35 cellular contexts compared by ENCODE assay signal in the genomic region with DNA sequence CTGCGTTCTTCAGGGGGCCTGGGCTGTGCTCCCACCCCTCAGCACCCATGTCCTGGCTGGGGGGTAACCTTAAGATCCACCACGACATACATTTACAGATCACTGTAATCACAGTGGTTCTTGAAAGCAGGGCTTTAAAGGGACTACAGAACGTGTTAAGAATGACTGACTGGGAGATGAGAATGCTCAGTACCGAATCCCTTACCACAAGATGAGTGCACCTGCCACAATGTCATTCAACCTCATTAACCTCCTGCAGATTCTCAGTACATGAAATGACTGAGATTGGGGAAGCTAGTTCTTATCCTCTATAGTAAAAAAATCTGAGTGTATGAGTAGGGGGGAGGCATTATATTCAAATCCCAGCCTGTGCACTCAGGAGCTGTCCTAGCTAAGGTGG. TPM values are rescaled to one million over a fixed set of nuclear protein-coding genes. Genes with fewer than 3 reads are reported as not detected.
"Had no signal": no experiment of that assay in that cellular context is flagged by ENCODE, and none has a peak within 500 bp of the region (broad histone marks: within the 10 kb centered on the region; RNA-seq: fewer than 3 reads in every experiment).

No MANE protein-coding gene starts in this region.

- H3K4me1 ChIP-seq: ascending aorta, body of pancreas, breast epithelium, Peyer's patch had no signal

- DNase-seq: activated CD4-positive, alpha-beta T cell treated with anti-CD3 and anti-CD28 coated beads for 1 hour; activated CD4-positive, alpha-beta T cell treated with anti-CD3 and anti-CD28 coated beads for 48 hours; activated CD4-positive, alpha-beta T cell treated with anti-CD3 and anti-CD28 coated beads, Interleukin-2, amount 50 U/mL, for 48 hours; activated CD4-positive, CD25-positive, alpha-beta regulatory T cell; activated CD8-positive, alpha-beta T cell treated with anti-CD3 and anti-CD28 coated beads, Interleukin-2, amount 10 ng/mL, durations not matched to agents 7 days and 5 days; activated gamma-delta T cell; activated naive CD4-positive, alpha-beta T cell treated with Interleukin-2 at 50 U/mL for 16 hours; activated naive CD8-positive, alpha-beta T cell treated with anti-CD3 and anti-CD28 coated beads, Interleukin-2, amount 10 ng/mL, durations not matched to agents 7 days and 5 days; activated T-cell treated with anti-CD3 and anti-CD28 coated beads, Interleukin-2, amount 50 U/mL, for 24 hours; amygdala; body of pancreas; MM.1S; MV-4-11; NCI-H1092; NCI-H1436 treated with DMSO at 0.1 percent for 48 hours; NCI-H1694 treated with DMSO at 0.1 percent for 48 hours; NCI-H2029; NCI-H226; NCI-H446 treated with DMSO at 0.1 percent for 48 hours; NCI-H524; NCI-H69; NK-92 treated with Interleukin-12 subunit alpha and Interleukin-12 subunit beta, amount 100 ng/mL, for 24 hours; PC-3; Peyer's patch; SIG-M5; T-cell; T-helper 17 cell; WERI-Rb-1 had no signal

- ATAC-seq: activated CD8-positive, alpha-beta T cell treated with anti-CD3 and anti-CD28 coated beads, Interleukin-2, amount 10 ng/mL, durations not matched to agents 7 days and 5 days; body of pancreas; PC-3; Right ventricle myocardium inferior; SK-N-SH treated with all-trans-retinoic acid at 6 μM for 48 hours; T-cell; T-helper 17 cell had no signal

- H3K36me3 ChIP-seq: ascending aorta, breast epithelium, Peyer's patch, WERI-Rb-1 had no signal

- H3K27ac ChIP-seq: ascending aorta, body of pancreas, breast epithelium, coronary artery, Peyer's patch, RWPE1, WERI-Rb-1 had no signal

- H3K9me3 ChIP-seq: ascending aorta, body of pancreas, breast epithelium, Peyer's patch had no signal

- H3K4me3 ChIP-seq: ascending aorta, body of pancreas, breast epithelium, coronary artery, Peyer's patch had no signal

- H3K27me3 ChIP-seq: ascending aorta, body of pancreas, breast epithelium, Peyer's patch had no signal

RNA-seq across cellular contexts. Expression of a gene that starts 10.5 kb away (rescaled TPM):
- total RNA-seq: activated CD8-positive, alpha-beta T cell treated with anti-CD3 and anti-CD28 coated beads, Interleukin-2, amount 10 ng/mL, durations not matched to agents 7 days and 5 days; activated naive CD8-positive, alpha-beta T cell treated with anti-CD3 and anti-CD28 coated beads, Interleukin-2, amount 10 ng/mL, durations not matched to agents 7 days and 5 days; activated T-helper 2 cell treated with anti-CD3 and anti-CD28 coated beads, Interferon-gamma antibody, Interleukin-2, Interleukin-4, amounts not matched to agents 10 μg/mL and 5 μg/mL and 100 μg/mL, durations not matched to agents 14 hours and 24 hours and 36 hours; PC-3; T-helper 17 cell had no signal
